In the genomic region with DNA sequence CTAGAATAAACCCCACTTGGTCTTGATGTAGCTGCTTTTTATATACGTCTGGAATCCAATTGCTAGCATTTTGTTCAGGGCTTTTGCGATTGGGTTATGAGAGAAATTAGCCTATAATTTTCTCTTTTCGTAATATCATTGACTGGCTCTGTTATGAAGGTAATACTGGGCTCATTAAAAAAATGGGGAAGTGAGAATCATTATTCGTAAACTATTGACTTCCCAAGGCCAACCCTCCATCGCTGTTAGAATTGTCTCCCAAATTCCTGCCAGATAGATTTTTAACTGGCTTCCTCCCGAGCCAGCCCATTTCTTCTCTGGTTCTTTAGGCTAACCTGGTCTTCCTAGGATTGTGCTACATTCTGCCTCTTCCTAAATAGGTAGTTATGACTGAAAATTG, we compare ENCODE assay signal across 28 cellular contexts. TPM values are rescaled to one million over a fixed set of nuclear protein-coding genes. Genes with fewer than 3 reads are reported as not detected.
"Had no signal": no experiment of that assay in that cellular context is flagged by ENCODE, and none has a peak within 500 bp of the region (broad histone marks: within the 10 kb centered on the region; RNA-seq: fewer than 3 reads in every experiment).

No MANE protein-coding gene starts in this region.

- DNase-seq: activated CD4-positive, alpha-beta T cell treated with anti-CD3 and anti-CD28 coated beads for 36 hours; activated CD4-positive, alpha-beta T cell treated with anti-CD3 and anti-CD28 coated beads, Interleukin-2, amount 10 ng/mL, durations not matched to agents 7 days and 5 days; activated CD4-positive, alpha-beta T cell treated with anti-CD3 and anti-CD28 coated beads, Interleukin-2, amount 50 U/mL, for 48 hours; activated CD8-positive, alpha-beta T cell treated with anti-CD3 and anti-CD28 coated beads, Interleukin-2, amount 10 ng/mL, durations not matched to agents 7 days and 5 days; activated gamma-delta T cell; activated naive CD4-positive, alpha-beta T cell treated with Interleukin-2 at 50 U/mL for 16 hours; activated naive CD8-positive, alpha-beta T cell treated with anti-CD3 and anti-CD28 coated beads, Interleukin-2, amount 10 ng/mL, durations not matched to agents 7 days and 5 days; activated T-cell treated with anti-CD3 and anti-CD28 coated beads, Interleukin-2, amount 50 U/mL, for 24 hours; amygdala; NCI-H1048; NCI-H1105 treated with DMSO at 0.1 percent for 48 hours; NCI-H1436; NCI-H1694; NCI-H1930; NCI-H2081 treated with DMSO at 0.1 percent for 48 hours; NCI-H226; NCI-H446 treated with DMSO at 0.1 percent for 48 hours; NCI-H524; PC-9; Right ventricle myocardium superior had no signal

- H3K4me2 ChIP-seq: KMS-11, PC-9 had no signal

- ATAC-seq: activated CD4-positive, alpha-beta T cell treated with anti-CD3 and anti-CD28 coated beads for 36 hours; activated CD4-positive, CD25-positive, alpha-beta regulatory T cell treated with anti-CD3 and anti-CD28 coated beads, Interleukin-2, amount 50 U/mL, for 24 hours; activated CD8-positive, alpha-beta T cell treated with anti-CD3 and anti-CD28 coated beads, Interleukin-2, amount 10 ng/mL, durations not matched to agents 7 days and 5 days had no signal

- H3K4me3 ChIP-seq: ascending aorta, cardiac muscle cell, PC-9 had no signal

- H3K27me3 ChIP-seq: ascending aorta, cardiac muscle cell had no signal

- FAIRE-seq: RCC 7860, TTC549 had no signal

- H3K9ac ChIP-seq: KMS-11 had no signal

- H3K9me3 ChIP-seq: ascending aorta had no signal

- H3K4me1 ChIP-seq: ascending aorta had no signal

- H2AFZ ChIP-seq: PC-9 had no signal

- H3K36me3 ChIP-seq: ascending aorta, cardiac muscle cell had no signal

- H3K27ac ChIP-seq: ascending aorta, cardiac muscle cell, KMS-11, PC-9 had no signal

RNA-seq across cellular contexts. Expression of gene AFAP1L1, which starts 37.7 kb away (rescaled TPM):
- total RNA-seq: activated CD4-positive, alpha-beta T cell treated with anti-CD3 and anti-CD28 coated beads, Interleukin-2, amount 10 ng/mL, durations not matched to agents 7 days and 5 days; activated CD8-positive, alpha-beta T cell treated with anti-CD3 and anti-CD28 coated beads, Interleukin-2, amount 10 ng/mL, durations not matched to agents 7 days and 5 days; activated T-helper 2 cell treated with anti-CD3 and anti-CD28 coated beads, Interferon-gamma antibody, Interleukin-2, Interleukin-4, amounts not matched to agents 10 μg/mL and 5 μg/mL and 100 μg/mL, durations not matched to agents 14 hours and 24 hours and 36 hours; OCI-LY7 had no signal
